Comparison of ENCODE assay signal across 29 cellular contexts in the genomic region with DNA sequence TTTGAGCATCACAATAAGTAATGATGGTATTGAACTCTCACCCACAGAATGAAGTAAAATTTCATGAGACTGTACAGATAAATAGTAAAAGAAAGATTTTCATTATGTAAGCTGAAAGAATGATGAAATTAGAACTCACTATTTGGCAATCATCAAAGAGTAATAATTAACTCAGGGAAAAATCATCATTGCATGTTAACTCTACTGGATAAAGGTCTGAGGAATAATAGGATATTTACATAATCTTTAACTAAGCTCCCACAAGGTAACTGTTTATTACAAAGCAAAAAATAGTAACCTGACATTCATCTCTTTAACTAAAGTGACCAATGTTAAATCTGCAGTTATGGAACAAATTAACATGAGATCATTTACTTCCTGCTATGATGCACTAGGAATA.
DNase-seq lines count a peak whose midpoint lies in the region; ATAC-seq, FAIRE-seq and TF ChIP-seq lines count a peak whose summit lies in the region.
"Had no signal": no experiment of that assay in that cellular context is flagged by ENCODE, and none has a peak within 500 bp of the region (broad histone marks: within the 10 kb centered on the region; RNA-seq: fewer than 3 reads in every experiment).

No MANE protein-coding gene starts in this region.

- peaks cover 0 to 2% (median 0%) of the 10 kb centered on the region in 4 donors for H3K9me3 ChIP-seq in liver (ENCODE audit: control insufficient read depth in 4 of 4, low read length in 3 of 4)
- peaks cover 0 to 11% (median 0%) of the 10 kb centered on the region in 4 donors for H3K9me3 ChIP-seq in tibial nerve
- no peaks in the 10 kb centered on the region for H3K9me3 ChIP-seq in kidney (ENCODE audit: control insufficient read depth in 1 of 2, low read length in 2 of 2)
- H3K9me3 ChIP-seq: A549, Caco-2 had no signal

- H3K4me3 Mint-ChIP-seq in nephron, result no peak overlapping the region
- H3K4me3 Mint-ChIP-seq: B cell; CD4-positive, alpha-beta T cell; CD8-positive, alpha-beta T cell had no signal

- H3K4me1 ChIP-seq in liver (ENCODE audit: control insufficient read depth in 4 of 4, insufficient read depth in 4 of 4, low read length in 3 of 4) (peaks cover 0 to 11% (median 3%) of the 10 kb centered on the region in 4 donors), tibial nerve (no peaks in the 10 kb centered on the region), kidney (ENCODE audit: control insufficient read depth in 1 of 2, insufficient read depth in 1 of 2, low read depth in 1 of 2, low read length in 2 of 2) (peaks cover 2 to 6% of the 10 kb centered on the region in 2 donors)
- H3K4me1 ChIP-seq: A549; BLaER1 treated with 17β-estradiol and CSF1 and Interleukin-3, amounts not matched to agents 10 nM and 100 nM; Caco-2 had no signal

- intact Hi-C loops in kidney (cut with DNase I), result no loop called here

- no peaks in the 10 kb centered on the region for H3K36me3 Mint-ChIP-seq in nephron (ENCODE audit: low read depth)
- H3K36me3 Mint-ChIP-seq: CD8-positive, alpha-beta T cell had no signal

- TF ChIP-seq EP300 in tibial nerve (IDR thresholded peaks at IDR 0.05), result no peak

- DNase-seq in kidney glomerular epithelial cell (lab: John Stamatoyannopoulos, UW) (peak; percentile 33), left lobe of liver (ENCODE audit: low spot score) (no peak), tibial nerve (ENCODE audit: low spot score in 2 of 2) (no peak), D721Med (ENCODE audit: insufficient read length, low spot score) (no peak), H54 (ENCODE audit: insufficient read length, low spot score) (no peak), kidney (no peak)
- DNase-seq: AML-193; Caco-2; Calu3; CD4-positive, alpha-beta T cell; CD8-positive, alpha-beta T cell; DMS 273 treated with DMSO at 0.1 percent for 48 hours; DMS153; DMS53; DMS79; DND-41; EL; GDM1 had no signal

- H3K36me3 ChIP-seq in liver (ENCODE audit: control insufficient read depth in 4 of 4, insufficient read depth in 3 of 4, low read depth in 1 of 4, low read length in 3 of 4) (no peaks in the 10 kb centered on the region), tibial nerve (no peaks in the 10 kb centered on the region), kidney (ENCODE audit: control insufficient read depth in 1 of 2, insufficient read depth in 2 of 2, low read length in 2 of 2) (no peaks in the 10 kb centered on the region)
- H3K36me3 ChIP-seq: BLaER1 treated with 17β-estradiol and CSF1 and Interleukin-3, amounts not matched to agents 10 nM and 100 nM had no signal

- TF ChIP-seq CTCF in liver (IDR thresholded peaks at IDR 0.05; ENCODE audit: low read depth, low read length, missing input control) (no peak), nephron (IDR thresholded peaks at IDR 0.05; ENCODE audit: unreplicated experiment in 3 of 3) (no peak), tibial nerve (IDR thresholded peaks at IDR 0.05) (no peak), D721Med (IDR thresholded peaks at IDR 0.05; ENCODE audit: insufficient read depth, missing control alignments) (no peak), kidney (IDR thresholded peaks at IDR 0.05; ENCODE audit: borderline replicate concordance, extremely low read depth, insufficient read depth) (no peak)

- no peak for TF ChIP-seq POLR2A in tibial nerve (IDR thresholded peaks at IDR 0.05)
- no peak for TF ChIP-seq POLR2A in H54 (IDR thresholded peaks at IDR 0.05; ENCODE audit: low read depth, low read length)

- no peak for FAIRE-seq in D721Med (lab: Jason Lieb, UNC)
- no peak for FAIRE-seq in H54 (lab: Jason Lieb, UNC)
- no peak for FAIRE-seq in kidney (lab: Jason Lieb, UNC)
- FAIRE-seq: A549, GM12878, GM12892, GM18507, GM19239 had no signal

- peak; percentile 77 for ATAC-seq in left lobe of liver
- ATAC-seq: A549; CD8-positive, alpha-beta T cell; GM12878 had no signal

- H3K9ac ChIP-seq in liver (ENCODE audit: low read depth in 1 of 2, low read length in 2 of 2) (no peak overlapping the region), kidney (ENCODE audit: low read length in 2 of 2) (no peak overlapping the region)
- H3K9ac ChIP-seq: BLaER1 treated with 17β-estradiol and CSF1 and Interleukin-3, amounts not matched to agents 10 nM and 100 nM had no signal

- H3K27me3 Mint-ChIP-seq in nephron (ENCODE audit: low read depth), result no peaks in the 10 kb centered on the region
- H3K27me3 Mint-ChIP-seq: B cell; CD4-positive, alpha-beta T cell had no signal

- H3K9me3 Mint-ChIP-seq in nephron, result peaks cover 6% of the 10 kb centered on the region
- H3K9me3 Mint-ChIP-seq: CD4-positive, alpha-beta T cell; CD8-positive, alpha-beta T cell had no signal

- peak overlapping the region in 1 of 2 donors; percentile 30 for H3K27ac ChIP-seq in liver (ENCODE audit: low read depth in 1 of 2, low read length in 2 of 2)
- H3K27ac ChIP-seq in tibial nerve, result no peak overlapping the region
- H3K27ac ChIP-seq in kidney (ENCODE audit: low read depth in 2 of 2, low read length in 2 of 2), result no peak overlapping the region
- H3K27ac ChIP-seq: 22Rv1; A549; BLaER1 treated with 17β-estradiol and CSF1 and Interleukin-3, amounts not matched to agents 10 nM and 100 nM; C4-2B had no signal

- H3K4me3 ChIP-seq in liver (ENCODE audit: low read depth in 1 of 3, low read length in 3 of 3) (no peak overlapping the region), tibial nerve (no peak overlapping the region), kidney (ENCODE audit: low read length in 2 of 2) (no peak overlapping the region)
- H3K4me3 ChIP-seq: A549; BLaER1 treated with 17β-estradiol and CSF1 and Interleukin-3, amounts not matched to agents 10 nM and 100 nM; GM12878 had no signal

- H3K27ac Mint-ChIP-seq in nephron, result peak overlapping the region in 2 of 3 experiments; percentile 25 to 48
- H3K27ac Mint-ChIP-seq: B cell; CD4-positive, alpha-beta T cell; CD8-positive, alpha-beta T cell had no signal

- no peaks in the 10 kb centered on the region for H3K4me1 Mint-ChIP-seq in nephron
- H3K4me1 Mint-ChIP-seq: B cell had no signal

- TF ChIP-seq RAD21 in liver (IDR thresholded peaks at IDR 0.05), result no peak

- H3K27me3 ChIP-seq in liver (ENCODE audit: control insufficient read depth in 4 of 4, insufficient read depth in 4 of 4, low read length in 3 of 4), result no peaks in the 10 kb centered on the region
- no peaks in the 10 kb centered on the region for H3K27me3 ChIP-seq in tibial nerve
- H3K27me3 ChIP-seq: BLaER1 treated with 17β-estradiol and CSF1 and Interleukin-3, amounts not matched to agents 10 nM and 100 nM had no signal

TF ChIP-seq in liver, 16 proteins besides CTCF, POLR2A, EP300 and RAD21:
- TF ChIP-seq, protein P1, sequence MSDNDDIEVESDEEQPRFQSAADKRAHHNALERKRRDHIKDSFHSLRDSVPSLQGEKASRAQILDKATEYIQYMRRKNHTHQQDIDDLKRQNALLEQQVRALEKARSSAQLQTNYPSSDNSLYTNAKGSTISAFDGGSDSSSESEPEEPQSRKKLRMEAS (IDR thresholded peaks at IDR 0.05), result no peak
- TF ChIP-seq FOXA2 (IDR thresholded peaks at IDR 0.05) (peak; percentile 62), NR2F2 (IDR thresholded peaks at IDR 0.05) (no peak), JUND (IDR thresholded peaks at IDR 0.05) (no peak), SP1 (IDR thresholded peaks at IDR 0.05) (peak; percentile 27), HNF4A (conservative IDR thresholded peaks at IDR 0.05) (peak in 1 of 2 donors; percentile 52), YY1 (IDR thresholded peaks at IDR 0.05) (peak; percentile 30), FOXA1 (IDR thresholded peaks at IDR 0.05) (no peak), RXRA (IDR thresholded peaks at IDR 0.05) (peak in 1 of 2 donors; percentile 15)
- TF ChIP-seq, protein P2, sequence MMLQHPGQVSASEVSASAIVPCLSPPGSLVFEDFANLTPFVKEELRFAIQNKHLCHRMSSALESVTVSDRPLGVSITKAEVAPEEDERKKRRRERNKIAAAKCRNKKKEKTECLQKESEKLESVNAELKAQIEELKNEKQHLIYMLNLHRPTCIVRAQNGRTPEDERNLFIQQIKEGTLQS (IDR thresholded peaks at IDR 0.05), result peak; percentile 41
- TF ChIP-seq, protein P3, sequence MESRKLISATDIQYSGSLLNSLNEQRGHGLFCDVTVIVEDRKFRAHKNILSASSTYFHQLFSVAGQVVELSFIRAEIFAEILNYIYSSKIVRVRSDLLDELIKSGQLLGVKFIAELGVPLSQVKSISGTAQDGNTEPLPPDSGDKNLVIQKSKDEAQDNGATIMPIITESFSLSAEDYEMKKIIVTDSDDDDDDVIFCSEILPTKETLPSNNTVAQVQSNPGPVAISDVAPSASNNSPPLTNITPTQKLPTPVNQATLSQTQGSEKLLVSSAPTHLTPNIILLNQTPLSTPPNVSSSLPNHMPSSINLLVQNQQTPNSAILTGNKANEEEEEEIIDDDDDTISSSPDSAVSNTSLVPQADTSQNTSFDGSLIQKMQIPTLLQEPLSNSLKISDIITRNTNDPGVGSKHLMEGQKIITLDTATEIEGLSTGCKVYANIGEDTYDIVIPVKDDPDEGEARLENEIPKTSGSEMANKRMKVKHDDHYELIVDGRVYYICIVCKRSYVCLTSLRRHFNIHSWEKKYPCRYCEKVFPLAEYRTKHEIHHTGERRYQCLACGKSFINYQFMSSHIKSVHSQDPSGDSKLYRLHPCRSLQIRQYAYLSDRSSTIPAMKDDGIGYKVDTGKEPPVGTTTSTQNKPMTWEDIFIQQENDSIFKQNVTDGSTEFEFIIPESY (IDR thresholded peaks at IDR 0.05), result no peak
